18 cellular contexts compared by ENCODE assay signal in genomic region chr1:244431166-244431565, GRCh38.
"Had no signal": no experiment of that assay in that cellular context is flagged by ENCODE, and none has a peak within 500 bp of the region (broad histone marks: within the 10 kb centered on the region; RNA-seq: fewer than 3 reads in every experiment).

No MANE protein-coding gene starts in this region.

- H3K9me3 ChIP-seq: gastrocnemius medialis, mucosa of descending colon, right atrium auricular region, sigmoid colon, suprapubic skin, tibial artery, upper lobe of right lung, vagina had no signal

- H3K4me1 ChIP-seq: gastrocnemius medialis, right atrium auricular region, sigmoid colon, suprapubic skin, vagina had no signal

- H3K4me3 ChIP-seq: gastrocnemius medialis, hepatocyte, mucosa of descending colon, right atrium auricular region, sigmoid colon, skin epidermis, suprapubic skin, tibial artery, upper lobe of right lung, vagina had no signal

- H3K27me3 ChIP-seq: gastrocnemius medialis, hepatocyte, right atrium auricular region, sigmoid colon, suprapubic skin, tibial artery, upper lobe of right lung, vagina had no signal

- ATAC-seq: esophagus mucosa; gastrocnemius medialis; mucosa of descending colon; naive thymus-derived CD8-positive, alpha-beta T cell; stimulated activated naive B cell treated with anti-CD40 and anti-IgM and Interleukin-4, amounts not matched to agents 10 μg/mL and 1 μg/mL and 100 μg/mL, for 72 hours; stimulated activated naive CD8-positive, alpha-beta T cell treated with anti-CD3 and anti-CD28 coated beads, Interleukin-15, amount 100 ng/mL, for 72 hours; upper lobe of right lung had no signal

- DNase-seq: cortex of kidney; effector memory CD4-positive, alpha-beta T cell; gastrocnemius medialis; mucosa of descending colon; naive thymus-derived CD8-positive, alpha-beta T cell; sigmoid colon; stimulated activated CD4-positive, alpha-beta T cell treated with anti-CD3 and anti-CD28 coated beads, Interleukin-2, amount 100 ng/mL, for 24 hours; stimulated activated CD4-positive, alpha-beta T cell treated with anti-CD3 and anti-CD28 coated beads, Interleukin-4, amount 100 ng/mL, for 4 hours; stimulated activated naive B cell treated with anti-CD40 and anti-IgM and Interleukin-4, amounts not matched to agents 10 μg/mL and 1 μg/mL and 100 μg/mL, for 72 hours; stimulated activated naive CD8-positive, alpha-beta T cell treated with anti-CD3 and anti-CD28 coated beads, Interleukin-15, amount 100 ng/mL, for 72 hours; tibial artery; upper lobe of right lung had no signal

- H3K27ac ChIP-seq: gastrocnemius medialis, hepatocyte, right atrium auricular region, sigmoid colon, skin epidermis, suprapubic skin, tibial artery, upper lobe of right lung, vagina had no signal
